Comparison of ENCODE assay signal across 27 cellular contexts in the genomic region with DNA sequence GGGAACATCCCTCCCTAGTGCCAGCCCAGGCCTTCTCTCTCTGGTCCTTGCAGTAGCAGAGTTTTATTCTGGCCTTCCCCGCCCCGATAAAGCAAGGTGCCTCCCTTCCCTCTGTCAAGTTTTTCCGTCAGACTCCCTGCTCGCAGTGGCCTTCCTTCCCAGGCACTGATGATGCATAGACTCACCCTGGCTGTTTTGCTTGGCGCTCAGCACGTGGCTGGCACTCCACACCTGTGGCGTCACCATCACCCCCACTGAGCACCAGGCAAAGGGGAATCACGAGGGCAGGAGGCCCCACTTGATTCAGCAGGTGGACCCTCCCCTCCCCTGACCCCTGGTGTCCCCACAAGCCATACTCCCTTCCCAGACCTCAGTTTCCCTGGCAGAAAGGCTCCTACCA. TPM values are rescaled to one million over a fixed set of nuclear protein-coding genes. Genes with fewer than 3 reads are reported as not detected.
"Had no signal": no experiment of that assay in that cellular context is flagged by ENCODE, and none has a peak within 500 bp of the region (broad histone marks: within the 10 kb centered on the region; RNA-seq: fewer than 3 reads in every experiment).

No MANE protein-coding gene starts in this region.

- ATAC-seq: activated CD4-positive, alpha-beta T cell treated with anti-CD3 and anti-CD28 coated beads for 36 hours; activated T-cell treated with anti-CD3 and anti-CD28 coated beads, Interleukin-2, amount 50 U/mL, for 4 hours; effector memory CD8-positive, alpha-beta T cell; gastrocnemius medialis; sciatic nerve; stimulated activated memory B cell treated with anti-CD40 and anti-IgM and Interleukin-4, amounts not matched to agents 10 μg/mL and 1 μg/mL and 100 μg/mL, for 72 hours; WTC11 had no signal

- H3K36me3 ChIP-seq: breast epithelium, esophagus squamous epithelium, gastrocnemius medialis, thoracic aorta had no signal

- H3K27ac ChIP-seq: breast epithelium, gastrocnemius medialis, thoracic aorta had no signal

- DNase-seq: activated CD4-positive, alpha-beta T cell treated with anti-CD3 and anti-CD28 coated beads for 36 hours; activated CD4-positive, alpha-beta T cell treated with anti-CD3 and anti-CD28 coated beads, Interleukin-2, amount 50 U/mL, for 4 hours; activated CD8-positive, alpha-beta memory T cell treated with anti-CD3 and anti-CD28 coated beads for 24 hours; activated CD8-positive, alpha-beta memory T cell treated with anti-CD3 and anti-CD28 coated beads, Interleukin-2, amount 50 U/mL, for 4 hours; activated naive CD4-positive, alpha-beta T cell treated with Interleukin-2 at 50 U/mL for 16 hours; activated naive CD8-positive, alpha-beta T cell treated with anti-CD3 and anti-CD28 coated beads for 36 hours; activated T-cell treated with anti-CD3 and anti-CD28 coated beads, Interleukin-2, amount 50 U/mL, for 4 hours; dorsolateral prefrontal cortex; effector memory CD8-positive, alpha-beta T cell; esophagus squamous epithelium; gastrocnemius medialis; head of caudate nucleus; hypothalamus; naive B cell; occipital lobe; stimulated activated CD4-positive, alpha-beta T cell treated with anti-CD3 and anti-CD28 coated beads, Interleukin-15, amount 100 ng/mL, for 24 hours; T-helper 9 cell had no signal

- H3K27me3 ChIP-seq: gastrocnemius medialis had no signal

- H3K4me1 ChIP-seq: gastrocnemius medialis had no signal

- H3K9me3 ChIP-seq: breast epithelium, esophagus squamous epithelium, gastrocnemius medialis, thoracic aorta had no signal

- H3K4me3 ChIP-seq: breast epithelium, dorsolateral prefrontal cortex, esophagus squamous epithelium, gastrocnemius medialis, smooth muscle cell, thoracic aorta had no signal

RNA-seq across cellular contexts. Expression of gene SLC26A9, which starts 7.4 kb away (rescaled TPM):
- total RNA-seq: activated CD4-positive, alpha-beta T cell treated with anti-CD3 and anti-CD28 coated beads for 36 hours; activated naive CD8-positive, alpha-beta T cell treated with anti-CD3 and anti-CD28 coated beads for 36 hours; activated T-cell treated with anti-CD3 and anti-CD28 coated beads, Interleukin-2, amount 50 U/mL, for 4 hours; activated T-helper 2 cell treated with anti-CD3 and anti-CD28 coated beads, Interferon-gamma antibody, Interleukin-2, Interleukin-4, amounts not matched to agents 10 μg/mL and 5 μg/mL and 100 μg/mL, durations not matched to agents 14 hours and 24 hours and 36 hours; breast epithelium; liver; mesenteric fat pad; occipital lobe; sciatic nerve; smooth muscle cell; T-helper 1 cell treated with Interleukin-12 subunit alpha and Interleukin-12 subunit beta and Interleukin-4 antibody, amounts not matched to agents 30 ng/mL and 1 ng/mL, for 36 hours had no signal
